ENCODE assay signal across 15 cellular contexts in the genomic region with DNA sequence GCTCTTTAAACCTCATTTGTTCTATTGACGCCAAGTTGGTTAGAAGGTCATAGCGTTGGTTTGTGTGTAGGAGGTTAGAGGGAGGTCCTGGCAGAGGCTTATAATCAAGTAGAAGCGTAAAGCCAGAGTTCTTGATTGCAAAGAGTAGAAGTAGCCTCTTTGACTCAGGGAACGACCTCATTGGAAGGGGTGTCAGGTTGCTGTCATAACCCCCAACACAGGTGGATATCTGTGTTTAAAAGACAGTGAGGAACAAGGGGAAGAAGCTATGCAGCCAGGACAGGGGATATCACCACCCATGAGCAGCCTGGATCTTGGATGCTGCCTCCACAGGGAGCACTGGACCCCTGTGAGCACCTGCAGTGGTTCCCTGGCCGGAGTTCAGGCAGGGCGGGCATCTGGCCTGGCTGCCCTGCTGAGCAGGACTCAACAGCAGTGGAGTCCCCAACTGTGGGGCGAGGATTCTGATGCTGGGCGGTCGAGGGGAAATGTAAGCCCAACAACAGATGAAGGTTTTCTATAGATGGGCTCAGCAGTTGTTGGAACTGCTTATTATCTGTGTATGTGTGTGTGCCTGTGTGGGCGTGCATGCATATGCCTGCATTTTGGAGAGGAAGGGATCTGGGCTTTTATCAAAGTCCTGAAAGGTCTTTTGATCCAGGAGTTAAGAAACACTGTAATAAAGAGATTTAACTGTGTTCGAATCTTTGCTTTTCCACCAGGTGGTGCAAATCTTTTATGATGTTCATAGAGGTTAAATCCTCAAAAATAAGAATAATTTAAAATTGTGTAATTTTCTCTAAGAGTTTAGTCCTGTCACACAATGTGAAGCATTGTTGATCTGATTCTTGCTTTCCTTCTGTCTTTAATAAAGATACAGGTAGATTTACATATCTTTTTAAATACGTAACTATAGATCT. TPM values are rescaled to one million over a fixed set of nuclear protein-coding genes. Genes with fewer than 3 reads are reported as not detected.
DNase-seq lines count a peak whose midpoint lies in the region; ATAC-seq and TF ChIP-seq lines count a peak whose summit lies in the region.
"Had no signal": no experiment of that assay in that cellular context is flagged by ENCODE, and none has a peak within 500 bp of the region (broad histone marks: within the 10 kb centered on the region; RNA-seq: fewer than 3 reads in every experiment).

No MANE protein-coding gene starts in this region.

- H3K36me3 ChIP-seq in A673 (ENCODE audit: insufficient read depth, low read length, poor library complexity, severe bottlenecking) (no peaks in the 10 kb centered on the region), DOHH2 (ENCODE audit: control insufficient read depth, low read length) (no peaks in the 10 kb centered on the region)
- H3K36me3 ChIP-seq: heart right ventricle, transverse colon had no signal

- TF ChIP-seq CTCF in A673 (conservative IDR thresholded peaks at IDR 0.05; ENCODE audit: low read depth, low read length): peak; percentile 19; the same call in 1 of the 2 replicates
- peak; percentile 14 for TF ChIP-seq CTCF in DOHH2 (IDR thresholded peaks at IDR 0.05; ENCODE audit: low read depth, low read length, poor library complexity, severe bottlenecking)
- no peak for TF ChIP-seq CTCF in RWPE1 (conservative IDR thresholded peaks at IDR 0.05; ENCODE audit: low read depth)
- TF ChIP-seq CTCF in foreskin keratinocyte (conservative IDR thresholded peaks at IDR 0.05): peak; percentile 32
- no peak for TF ChIP-seq CTCF in nephron progenitor cell (IDR thresholded peaks at IDR 0.05)

- no peak overlapping the region for H3K4me3 Mint-ChIP-seq in nephron progenitor cell

- no peaks in the 10 kb centered on the region for H3F3A ChIP-seq in DOHH2 (ENCODE audit: control insufficient read depth, insufficient read depth)

- H3K4me3 ChIP-seq in A673 (ENCODE audit: low read depth, low read length, poor library complexity, severe bottlenecking) (no peak overlapping the region), DOHH2 (ENCODE audit: low read length) (no peak overlapping the region)
- H3K4me3 ChIP-seq: coronary artery, heart right ventricle, transverse colon had no signal

- H3K9me3 Mint-ChIP-seq in nephron progenitor cell: peaks cover 34% of the 10 kb centered on the region

- no peak for ATAC-seq in foreskin keratinocyte
- ATAC-seq: activated CD4-positive, CD25-positive, alpha-beta regulatory T cell treated with anti-CD3 and anti-CD28 coated beads, Interleukin-2, amount 50 U/mL, for 24 hours; esophagus mucosa; heart right ventricle had no signal

- POLR2A ChIA-PET in A673 (lab: Charles Lee; ENCODE audit: low non-redundant PET) (no interaction called here), RWPE1 (lab: Yijun Ruan, JAX; ENCODE audit: low non-redundant PET) (no interaction called here)

- H3K27ac Mint-ChIP-seq in nephron progenitor cell: no peak overlapping the region

- peaks cover 49% of the 10 kb centered on the region for H3K79me2 ChIP-seq in DOHH2 (ENCODE audit: control insufficient read depth, low read length)

- BruUV-seq in A673 (replicated peaks; lab: Mats Ljungman, UMichigan): no TSS peak

- intact Hi-C loops in A673 (cut with micrococcal nuclease; ENCODE audit: unreplicated experiment): loop anchor here (10.0 kb wide), 1 partner anchor 385 kb away; no protein-coding TSS in a partner anchor

- no peak overlapping the region for H3K27ac ChIP-seq in A673 (ENCODE audit: low read depth, low read length, poor library complexity, severe bottlenecking)
- H3K27ac ChIP-seq in DOHH2 (ENCODE audit: low read depth, low read length): no peak overlapping the region
- peak overlapping the region; percentile 38; the same call in 1 of the 2 replicates for H3K27ac ChIP-seq in RWPE1
- H3K27ac ChIP-seq in foreskin keratinocyte: no peak overlapping the region
- H3K27ac ChIP-seq: C4-2B, coronary artery, heart right ventricle, transverse colon had no signal

- H3K9me3 ChIP-seq in A673 (ENCODE audit: low read depth, low read length, poor library complexity, severe bottlenecking) (no peaks in the 10 kb centered on the region), DOHH2 (ENCODE audit: control insufficient read depth, insufficient read depth, low read length) (no peaks in the 10 kb centered on the region)
- H3K9me3 ChIP-seq: heart right ventricle, transverse colon had no signal

- H3K27me3 ChIP-seq in A673 (replicated peaks; ENCODE audit: insufficient read depth, low read depth, low read length, poor library complexity) (no peaks in the 10 kb centered on the region), DOHH2 (ENCODE audit: control insufficient read depth, low read length) (no peaks in the 10 kb centered on the region), foreskin keratinocyte (no peaks in the 10 kb centered on the region)
- H3K27me3 ChIP-seq: heart right ventricle, transverse colon had no signal

- H3K4me1 ChIP-seq in A673 (ENCODE audit: insufficient read depth, low read length, poor library complexity, severe bottlenecking): peaks cover 5% of the 10 kb centered on the region
- H3K4me1 ChIP-seq in DOHH2 (ENCODE audit: control insufficient read depth, low read length): peaks cover 26% of the 10 kb centered on the region
- H3K4me1 ChIP-seq in foreskin keratinocyte: peaks cover 8% of the 10 kb centered on the region

- peaks cover 70% of the 10 kb centered on the region for H3K36me3 Mint-ChIP-seq in nephron progenitor cell (ENCODE audit: low read depth)

- H4K20me1 ChIP-seq in DOHH2 (ENCODE audit: control insufficient read depth, insufficient read depth, low read depth, low read length): no peaks in the 10 kb centered on the region

- CTCF ChIA-PET in A673 (lab: Charles Lee): no interaction called here
- CTCF ChIA-PET in RWPE1 (lab: Yijun Ruan, JAX): no interaction called here

- H3K4me2 ChIP-seq in DOHH2 (ENCODE audit: low read length): no peak overlapping the region

- peaks cover 14% of the 10 kb centered on the region for H3K4me1 Mint-ChIP-seq in nephron progenitor cell

- DNase-seq in A673 (ENCODE audit: low spot score) (peak; percentile 9), RWPE1 (ENCODE audit: low spot score) (no peak), foreskin keratinocyte (no peak), AG08396 (ENCODE audit: low spot score) (no peak), NCI-H128 (lab: John Stamatoyannopoulos, UW; ENCODE audit: unreplicated experiment) (no peak), nephron progenitor cell (no peak)
- DNase-seq in stimulated activated CD8-positive, alpha-beta memory T cell treated with anti-CD3 and anti-CD28 coated beads, Interleukin-4, amount 100 ng/mL, for 48 hours: no peak
- DNase-seq: heart right ventricle, retina, transverse colon had no signal

- no peaks in the 10 kb centered on the region for H3K9me2 ChIP-seq in DOHH2 (replicated peaks; ENCODE audit: control insufficient read depth, low read length)

- H3K27me3 Mint-ChIP-seq in nephron progenitor cell (ENCODE audit: low read depth, poor library complexity): no peaks in the 10 kb centered on the region

RNA-seq across cellular contexts. Expression of a gene that starts 27.7 kb away (rescaled TPM):
- total RNA-seq in A673 (2021) (18.5 and 21.5 TPM in 2 replicates), foreskin keratinocyte (19.0 and 23.0 TPM in 2 replicates)
- 5.1 and 5.2 TPM in 2 replicates for polyA plus RNA-seq in foreskin keratinocyte

Comparison
In these comparisons a context has a peak if more than half of its experiments do, and no peak if none do; other contexts are left out.
1. CTCF ChIP-seq: peak in A673 (single experiment), DOHH2 (single experiment) and foreskin keratinocyte (single experiment); none in RWPE1 (single experiment) and nephron progenitor cell (single experiment).